Comparison of ENCODE assay signal across 28 cellular contexts in the genomic region with DNA sequence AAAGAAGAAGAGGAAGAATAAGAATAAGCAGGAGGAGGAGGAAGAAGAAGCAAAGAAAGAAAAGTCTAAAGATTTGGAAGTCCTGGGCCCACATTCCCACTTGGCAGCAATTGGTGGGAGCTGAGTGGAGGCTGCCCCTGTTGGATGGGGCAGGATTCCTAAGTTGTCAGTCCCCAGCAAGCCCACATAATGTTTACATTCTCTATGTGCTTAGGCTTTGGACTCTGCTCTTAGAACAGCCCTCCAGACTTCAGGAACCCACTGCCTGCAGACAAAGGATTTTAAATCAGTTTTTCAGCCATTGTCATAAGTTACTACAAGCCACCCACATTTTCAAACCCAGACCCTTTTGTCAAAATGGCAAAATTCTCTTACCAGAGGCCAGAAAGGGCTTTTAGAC.
"Had no signal": no experiment of that assay in that cellular context is flagged by ENCODE, and none has a peak within 500 bp of the region (broad histone marks: within the 10 kb centered on the region; RNA-seq: fewer than 3 reads in every experiment).

No MANE protein-coding gene starts in this region.

- H3K9me3 ChIP-seq: colonic mucosa, esophagus muscularis mucosa, esophagus squamous epithelium, gastrocnemius medialis, gastroesophageal sphincter, heart left ventricle, heart right ventricle had no signal

- FAIRE-seq: colon, endometrium, endothelial cell of umbilical vein, frontal cortex had no signal

- H3K27me3 ChIP-seq: colonic mucosa, foreskin keratinocyte, gastrocnemius medialis had no signal

- H3K4me3 ChIP-seq: colonic mucosa, coronary artery, dorsolateral prefrontal cortex, esophagus muscularis mucosa, esophagus squamous epithelium, gastrocnemius medialis, gastroesophageal sphincter, heart left ventricle, heart right ventricle had no signal

- DNase-seq: colonic mucosa; cortex of kidney; dermis blood vessel endothelial cell; dorsolateral prefrontal cortex; effector CD4-positive, alpha-beta T cell; effector CD8-positive, alpha-beta T cell; effector memory CD4-positive, alpha-beta T cell; effector memory CD8-positive, alpha-beta T cell; endodermal cell; erythroblast; esophagus squamous epithelium; foreskin fibroblast; foreskin keratinocyte; foreskin melanocyte; gastrocnemius medialis; glutamatergic neuron; head of caudate nucleus; heart left ventricle; heart right ventricle had no signal

- H3K4me1 ChIP-seq: colonic mucosa, esophagus muscularis mucosa, esophagus squamous epithelium, foreskin keratinocyte, gastrocnemius medialis, gastroesophageal sphincter, heart left ventricle, heart right ventricle had no signal

- H3K36me3 ChIP-seq: colonic mucosa, esophagus muscularis mucosa, esophagus squamous epithelium, gastrocnemius medialis, gastroesophageal sphincter, heart left ventricle, heart right ventricle had no signal

- H3K27ac ChIP-seq: colonic mucosa, coronary artery, dorsolateral prefrontal cortex, epithelial cell of prostate, esophagus muscularis mucosa, esophagus squamous epithelium, foreskin keratinocyte, gastrocnemius medialis, gastroesophageal sphincter, heart left ventricle, heart right ventricle had no signal

- ATAC-seq: effector memory CD8-positive, alpha-beta T cell; esophagus mucosa; foreskin keratinocyte; gastrocnemius medialis; gastroesophageal sphincter; heart left ventricle; heart right ventricle had no signal
